ENCODE assay signal across 20 cellular contexts in genomic region chr10:71282323-71282680, GRCh38.
"Had no signal": no experiment of that assay in that cellular context is flagged by ENCODE, and none has a peak within 500 bp of the region (broad histone marks: within the 10 kb centered on the region; RNA-seq: fewer than 3 reads in every experiment).

No MANE protein-coding gene starts in this region.

- H2AFZ ChIP-seq: neural progenitor cell, parathyroid adenoma had no signal

- H3K36me3 Mint-ChIP-seq: naive thymus-derived CD8-positive, alpha-beta T cell; neural progenitor cell; stimulated activated effector memory CD8-positive, alpha-beta T cell treated with anti-CD3 and anti-CD28 coated beads, Interleukin-12 subunit alpha, Interleukin-12 subunit beta, amount 100 ng/mL, for 72 hours had no signal

- ATAC-seq: foreskin keratinocyte; heart left ventricle; mucosa of descending colon; naive thymus-derived CD8-positive, alpha-beta T cell; psoas muscle; right lobe of liver; stimulated activated effector memory CD8-positive, alpha-beta T cell treated with anti-CD3 and anti-CD28 coated beads, Interleukin-12 subunit alpha, Interleukin-12 subunit beta, amount 100 ng/mL, for 72 hours had no signal

- DNase-seq: erythroblast; foreskin keratinocyte; hippocampal formation; mucosa of descending colon; naive thymus-derived CD8-positive, alpha-beta T cell; occipital lobe; psoas muscle; retina; right lobe of liver; stimulated activated CD4-positive, alpha-beta T cell treated with anti-CD3 and anti-CD28 coated beads, Interleukin-4, amount 100 ng/mL, for 1 hour; stimulated activated CD8-positive, alpha-beta memory T cell treated with anti-CD3 and anti-CD28 coated beads, Interleukin-4, amount 100 ng/mL, for 48 hours; tibial artery; upper lobe of left lung; uterus had no signal

- H3K27ac Mint-ChIP-seq: dendritic cell treated with granulocyte-macrophage colony-stimulating factor and Interleukin-4, amounts not matched to agents 40 ng/mL and 50 ng/mL, for 4 days; naive thymus-derived CD8-positive, alpha-beta T cell; stimulated activated effector memory CD8-positive, alpha-beta T cell treated with anti-CD3 and anti-CD28 coated beads, Interleukin-12 subunit alpha, Interleukin-12 subunit beta, amount 100 ng/mL, for 72 hours; stimulated activated naive CD8-positive, alpha-beta T cell treated with anti-CD3 and anti-CD28 coated beads, Interleukin-15, Interleukin-2, amounts not matched to agents 100 ng/mL and 50 ng/mL, for 24 hours had no signal

- H3K36me3 ChIP-seq: neural progenitor cell, right lobe of liver, uterus had no signal

- H3K9ac ChIP-seq: neural progenitor cell, parathyroid adenoma had no signal

- H3K9me3 ChIP-seq: heart left ventricle, mucosa of descending colon, psoas muscle, right lobe of liver, tibial artery, upper lobe of left lung, uterus had no signal

- H3K27ac ChIP-seq: foreskin keratinocyte, heart left ventricle, neural progenitor cell, parathyroid adenoma, psoas muscle, right lobe of liver, tibial artery, upper lobe of left lung, uterus had no signal

- H3K4me1 Mint-ChIP-seq: stimulated activated effector memory CD8-positive, alpha-beta T cell treated with anti-CD3 and anti-CD28 coated beads, Interleukin-12 subunit alpha, Interleukin-12 subunit beta, amount 100 ng/mL, for 72 hours had no signal

- H3K4me2 ChIP-seq: neural progenitor cell had no signal

- H3K9me3 Mint-ChIP-seq: dendritic cell treated with granulocyte-macrophage colony-stimulating factor and Interleukin-4, amounts not matched to agents 40 ng/mL and 50 ng/mL, for 4 days; naive thymus-derived CD8-positive, alpha-beta T cell; neural progenitor cell; stimulated activated effector memory CD8-positive, alpha-beta T cell treated with anti-CD3 and anti-CD28 coated beads, Interleukin-12 subunit alpha, Interleukin-12 subunit beta, amount 100 ng/mL, for 72 hours; stimulated activated naive CD8-positive, alpha-beta T cell treated with anti-CD3 and anti-CD28 coated beads, Interleukin-15, Interleukin-2, amounts not matched to agents 100 ng/mL and 50 ng/mL, for 24 hours had no signal

- H3K4me1 ChIP-seq: foreskin keratinocyte, parathyroid adenoma, psoas muscle, right lobe of liver, tibial artery, uterus had no signal

- H3K4me3 ChIP-seq: heart left ventricle, mucosa of descending colon, neural progenitor cell, psoas muscle, right lobe of liver, tibial artery, upper lobe of left lung, uterus had no signal

- H3K4me3 Mint-ChIP-seq: dendritic cell treated with granulocyte-macrophage colony-stimulating factor and Interleukin-4, amounts not matched to agents 40 ng/mL and 50 ng/mL, for 4 days; naive thymus-derived CD8-positive, alpha-beta T cell; neural progenitor cell; stimulated activated effector memory CD8-positive, alpha-beta T cell treated with anti-CD3 and anti-CD28 coated beads, Interleukin-12 subunit alpha, Interleukin-12 subunit beta, amount 100 ng/mL, for 72 hours; stimulated activated naive CD8-positive, alpha-beta T cell treated with anti-CD3 and anti-CD28 coated beads, Interleukin-15, Interleukin-2, amounts not matched to agents 100 ng/mL and 50 ng/mL, for 24 hours had no signal

- H3K27me3 Mint-ChIP-seq: stimulated activated naive CD8-positive, alpha-beta T cell treated with anti-CD3 and anti-CD28 coated beads, Interleukin-15, Interleukin-2, amounts not matched to agents 100 ng/mL and 50 ng/mL, for 24 hours had no signal

- H3K27me3 ChIP-seq: foreskin keratinocyte, heart left ventricle, neural progenitor cell, right lobe of liver, tibial artery, upper lobe of left lung, uterus had no signal
